ENCODE assay signal across 10 cellular contexts in genomic region chr14:61341275-61342210, GRCh38. TPM values are rescaled to one million over a fixed set of nuclear protein-coding genes. Genes with fewer than 3 reads are reported as not detected.
A peak's percentile ranks its signal among the peaks of the same experiment; 100 is the strongest.
DNase-seq lines count a peak whose midpoint lies in the region; ATAC-seq and TF ChIP-seq lines count a peak whose summit lies in the region.
"Had no signal": no experiment of that assay in that cellular context is flagged by ENCODE, and none has a peak within 500 bp of the region (broad histone marks: within the 10 kb centered on the region; RNA-seq: fewer than 3 reads in every experiment).

No MANE protein-coding gene starts in this region.

- no peaks in the 10 kb centered on the region for H3K9me3 ChIP-seq in transverse colon

- H3K27me3 Mint-ChIP-seq in activated naive CD4-positive, alpha-beta T cell treated with anti-CD3 and anti-CD28 coated beads for 36 hours (ENCODE audit: low read depth), result no peaks in the 10 kb centered on the region
- H3K27me3 Mint-ChIP-seq in activated CD8-positive, alpha-beta T cell treated with anti-CD3 and anti-CD28 coated beads for 36 hours, result no peaks in the 10 kb centered on the region
- peaks cover 0 to 29% (median 23%) of the 10 kb centered on the region in 3 donors for H3K27me3 Mint-ChIP-seq in immature natural killer cell (ENCODE audit: low read depth in 3 of 3)

- peak; percentile 12 for ATAC-seq in activated CD8-positive, alpha-beta T cell treated with anti-CD3 and anti-CD28 coated beads for 36 hours

- H3K4me3 Mint-ChIP-seq in activated naive CD4-positive, alpha-beta T cell treated with anti-CD3 and anti-CD28 coated beads for 36 hours, result peak overlapping the region; percentile 22
- peak overlapping the region; percentile 80 for H3K4me3 Mint-ChIP-seq in activated CD8-positive, alpha-beta T cell treated with anti-CD3 and anti-CD28 coated beads for 36 hours
- H3K4me3 Mint-ChIP-seq in immature natural killer cell, result peak overlapping the region; percentile 77 to 83 (median 80)

- 64 to 93% methylated on average over 3 to 5 of the region's 5 CpGs for WGBS in transverse colon (ENCODE audit: low coverage in 1 of 2), 2 donors

- in situ Hi-C loops in transverse colon (cut with MboI; ENCODE audit: low pct_ligation_motif_present in 1 of 4, low pct_unique_long_range_greater_than_20kb in 1 of 4, low sequenced_read_pairs in 3 of 4), result no loop called here

- peak overlapping the region; percentile 20 to 59 (median 39) for H3K27ac ChIP-seq in transverse colon

- no peaks in the 10 kb centered on the region for H3K36me3 ChIP-seq in transverse colon

- TF ChIP-seq POLR2A in transverse colon (IDR thresholded peaks at IDR 0.05), result no peak

- POLR2A ChIA-PET in activated CD8-positive, alpha-beta T cell treated with anti-CD3 and anti-CD28 coated beads for 36 hours (lab: Charles Lee), result interaction anchor here (0.6 to 7.3 kb wide), 13 partner anchors 9 to 111 kb away, joined by 3 to 116 read pairs (median 4); partner anchors contain the start of gene PRKCH
- POLR2A ChIA-PET in GM10248 (lab: Yijun Ruan, JAX), result no interaction called here

- H3K36me3 Mint-ChIP-seq in activated naive CD4-positive, alpha-beta T cell treated with anti-CD3 and anti-CD28 coated beads for 36 hours (ENCODE audit: low read depth), result peaks cover 35% of the 10 kb centered on the region
- peaks cover 82% of the 10 kb centered on the region for H3K36me3 Mint-ChIP-seq in activated CD8-positive, alpha-beta T cell treated with anti-CD3 and anti-CD28 coated beads for 36 hours (ENCODE audit: low read depth)
- H3K36me3 Mint-ChIP-seq in immature natural killer cell, result peaks cover 0 to 16% (median 11%) of the 10 kb centered on the region in 3 donors

- H3K27me3 ChIP-seq in transverse colon, result no peaks in the 10 kb centered on the region

- H3K4me1 Mint-ChIP-seq in activated naive CD4-positive, alpha-beta T cell treated with anti-CD3 and anti-CD28 coated beads for 36 hours (ENCODE audit: low read depth), result peaks cover 93% of the 10 kb centered on the region
- H3K4me1 Mint-ChIP-seq in activated CD8-positive, alpha-beta T cell treated with anti-CD3 and anti-CD28 coated beads for 36 hours (ENCODE audit: low read depth), result peaks cover 90% of the 10 kb centered on the region
- H3K4me1 Mint-ChIP-seq in immature natural killer cell, result peaks cover 29 to 97% of the 10 kb centered on the region in 2 donors

- no peak for TF ChIP-seq EP300 in transverse colon (IDR thresholded peaks at IDR 0.05; ENCODE audit: low read depth)

- no peak for TF ChIP-seq CTCF in activated CD8-positive, alpha-beta T cell treated with anti-CD3 and anti-CD28 coated beads for 36 hours (IDR thresholded peaks at IDR 0.05)
- TF ChIP-seq CTCF in transverse colon (IDR thresholded peaks at IDR 0.05) (no peak), GM10248 (IDR thresholded peaks at IDR 0.05; ENCODE audit: control extremely low read depth, extremely low read depth, low read depth, missing control alignments) (no peak)

- no peaks in the 10 kb centered on the region for H3K4me1 ChIP-seq in transverse colon

- intact Hi-C loops in activated naive CD4-positive, alpha-beta T cell treated with anti-CD3 and anti-CD28 coated beads for 36 hours (cut with micrococcal nuclease), result loop anchor here (1.0 to 5.0 kb wide), 4 partner anchors 8 to 321 kb away; no protein-coding TSS in a partner anchor
- intact Hi-C loops in activated CD8-positive, alpha-beta T cell treated with anti-CD3 and anti-CD28 coated beads for 36 hours (cut with micrococcal nuclease), result loop anchor here (2.0 to 10.0 kb wide), 3 partner anchors 47 to 323 kb away; no protein-coding TSS in a partner anchor
- intact Hi-C loops in transverse colon (cut with DNase I; ENCODE audit: low total_unique reads), result no loop called here

- peak overlapping the region; percentile 97 for H3K27ac Mint-ChIP-seq in activated naive CD4-positive, alpha-beta T cell treated with anti-CD3 and anti-CD28 coated beads for 36 hours
- H3K27ac Mint-ChIP-seq in activated CD8-positive, alpha-beta T cell treated with anti-CD3 and anti-CD28 coated beads for 36 hours, result peak overlapping the region; percentile 98
- H3K27ac Mint-ChIP-seq in immature natural killer cell, result peak overlapping the region; percentile 89 to 98 (median 96)

- no peak for DNase-seq in activated naive CD4-positive, alpha-beta T cell treated with anti-CD3 and anti-CD28 coated beads for 36 hours
- DNase-seq in activated naive CD4-positive, alpha-beta T cell treated with anti-CD3 and anti-CD28 coated beads, Interleukin-2, amount 50 U/mL, for 16 hours, result no peak
- peak; percentile 61 for DNase-seq in activated CD8-positive, alpha-beta T cell treated with anti-CD3 and anti-CD28 coated beads for 36 hours
- DNase-seq in immature natural killer cell (no peak), transverse colon (no peak), nucleus accumbens (lab: John Stamatoyannopoulos, UW) (no peak), NCI-H128 (lab: John Stamatoyannopoulos, UW; ENCODE audit: unreplicated experiment) (no peak), GM10248 (ENCODE audit: extremely low spot score) (no peak)
- DNase-seq: amygdala, KBM-7 had no signal

- H3K9me3 Mint-ChIP-seq in activated naive CD4-positive, alpha-beta T cell treated with anti-CD3 and anti-CD28 coated beads for 36 hours, result no peaks in the 10 kb centered on the region
- H3K9me3 Mint-ChIP-seq in activated CD8-positive, alpha-beta T cell treated with anti-CD3 and anti-CD28 coated beads for 36 hours, result no peaks in the 10 kb centered on the region
- H3K9me3 Mint-ChIP-seq in immature natural killer cell, result no peaks in the 10 kb centered on the region

- CTCF ChIA-PET in activated naive CD4-positive, alpha-beta T cell treated with anti-CD3 and anti-CD28 coated beads for 36 hours (lab: Charles Lee), result interaction anchor here (0.7 to 2.1 kb wide), 5 partner anchors 9 to 396 kb away, joined by 3 to 6 read pairs (median 3); no protein-coding TSS in a partner anchor
- CTCF ChIA-PET in activated CD8-positive, alpha-beta T cell treated with anti-CD3 and anti-CD28 coated beads for 36 hours (lab: Charles Lee), result interaction anchor here (0.8 to 4.3 kb wide), 2 partner anchors 9 to 79 kb away, joined by 3 to 32 read pairs; no protein-coding TSS in a partner anchor
- CTCF ChIA-PET in GM10248 (lab: Yijun Ruan, JAX), result interaction anchor here (0.9 kb wide), 1 partner anchor 38 kb away, joined by 3 read pairs; no protein-coding TSS in a partner anchor

- no peak overlapping the region for H3K4me3 ChIP-seq in transverse colon

RNA-seq across cellular contexts. Expression of gene PRKCH, which starts 20.2 kb away (rescaled TPM):
- total RNA-seq in activated naive CD4-positive, alpha-beta T cell treated with anti-CD3 and anti-CD28 coated beads for 36 hours, result 100 to 1,000 TPM; 149 to 158 TPM
- 100 to 1,000 TPM; 193 to 194 TPM for total RNA-seq in activated CD8-positive, alpha-beta T cell treated with anti-CD3 and anti-CD28 coated beads for 36 hours
- polyA plus RNA-seq in immature natural killer cell, result 100 to 1,000 TPM; 231 to 451 (median 335) TPM
- 10 to 100 TPM; 12.4 to 38.9 (median 27.0) TPM for total RNA-seq in transverse colon

Comparison
In these comparisons a context has a peak if more than half of its experiments do, and no peak if none do; other contexts are left out.
1. H3K4me3 Mint-ChIP-seq: peak in every context shown above with its lines; median percentile 80 in activated CD8-positive, alpha-beta T cell treated with anti-CD3 and anti-CD28 coated beads for 36 hours; 80 in immature natural killer cell; 22 in activated naive CD4-positive, alpha-beta T cell treated with anti-CD3 and anti-CD28 coated beads for 36 hours.